8 cellular contexts compared by ENCODE assay signal in the genomic region with DNA sequence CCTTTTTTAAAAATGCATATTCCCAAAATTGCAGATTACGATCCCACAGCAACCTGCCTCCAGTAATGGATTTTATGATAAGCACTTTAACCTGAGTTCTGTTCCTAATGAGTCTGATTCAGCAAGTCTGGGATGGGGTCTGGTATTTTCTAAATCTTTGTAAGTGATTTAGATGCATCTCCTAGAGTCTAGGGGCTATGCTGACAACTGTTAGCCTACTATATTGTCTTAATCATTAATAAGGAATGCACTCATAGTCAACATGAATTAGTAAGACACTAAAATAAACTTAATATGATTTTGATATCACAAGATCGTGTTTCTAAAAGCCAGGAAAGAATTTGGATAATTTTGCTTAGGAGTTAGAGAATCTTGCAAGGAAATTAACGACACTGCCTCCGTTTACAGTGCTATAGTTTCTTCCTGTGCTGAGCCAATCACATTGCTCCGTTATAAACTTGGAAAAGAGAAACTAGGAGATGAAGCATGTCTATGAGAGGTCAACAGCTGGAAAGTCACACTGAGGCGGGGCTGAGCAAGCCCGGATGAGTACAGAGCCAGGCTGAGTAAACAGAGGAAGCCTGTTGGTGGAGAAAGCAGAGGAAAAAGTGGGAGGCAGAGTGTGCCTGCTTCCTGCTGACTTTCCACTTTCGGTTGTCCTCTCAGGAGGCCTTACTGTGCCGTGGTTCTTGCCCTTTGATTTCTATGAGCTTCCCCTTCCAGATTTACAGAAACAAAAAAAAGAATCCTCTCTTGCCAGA. TPM values are rescaled to one million over a fixed set of nuclear protein-coding genes. Genes with fewer than 3 reads are reported as not detected.
A peak's percentile ranks its signal among the peaks of the same experiment; 100 is the strongest.
DNase-seq lines count a peak whose midpoint lies in the region; ATAC-seq and TF ChIP-seq lines count a peak whose summit lies in the region.

No MANE protein-coding gene starts in this region.

- H4K20me1 ChIP-seq in MM.1S (ENCODE audit: insufficient read depth, low read length) = no peaks in the 10 kb centered on the region

- H3K4me3 ChIP-seq in MM.1S (ENCODE audit: low read length) (peak overlapping the region; percentile 22; the same call in 1 of the 2 replicates), adrenal gland (peak overlapping the region in 2 of 4 donors; percentile 3 to 35), left ventricle myocardium inferior (peak overlapping the region; percentile 51)

- no peaks in the 10 kb centered on the region for H3K9me2 ChIP-seq in MM.1S (replicated peaks; ENCODE audit: insufficient read depth, low read length)

- no peak overlapping the region for H2AFZ ChIP-seq in MM.1S (ENCODE audit: low read length)

- DNase-seq in AML-193 (lab: John Stamatoyannopoulos, UW) (peak; percentile 18 to 41), MM.1S (no peak), adrenal gland (peak; percentile 71 to 95 (median 87)), left ventricle myocardium inferior (peak; percentile 80), sciatic nerve (ENCODE audit: low spot score) (peak; percentile 79), NAMALWA (ENCODE audit: low spot score) (no peak)

- H3K36me3 ChIP-seq in MM.1S (replicated peaks; ENCODE audit: insufficient read depth, low read length) = no peaks in the 10 kb centered on the region
- H3K36me3 ChIP-seq in adrenal gland (replicated peaks in 1 of 2) = no peaks in the 10 kb centered on the region
- H3K36me3 ChIP-seq in left ventricle myocardium inferior = no peaks in the 10 kb centered on the region

- H3K9ac ChIP-seq in MM.1S (ENCODE audit: low read length) = peak overlapping the region; percentile 10; the same call in 1 of the 2 replicates

- H3K27me3 ChIP-seq in MM.1S (replicated peaks; ENCODE audit: insufficient read depth, low read length) = no peaks in the 10 kb centered on the region
- no peaks in the 10 kb centered on the region for H3K27me3 ChIP-seq in adrenal gland
- H3K27me3 ChIP-seq in left ventricle myocardium inferior (ENCODE audit: low read depth) = no peaks in the 10 kb centered on the region

- 11 to 20% (median 18%) methylated on average over 9 of the region's 9 CpGs for WGBS in adrenal gland, 4 donors

- H3K4me1 ChIP-seq in MM.1S (ENCODE audit: low read length) (peaks cover 62% of the 10 kb centered on the region), adrenal gland (replicated peaks in 1 of 2) (peaks cover 42 to 90% of the 10 kb centered on the region in 2 donors), left ventricle myocardium inferior (peaks cover 98% of the 10 kb centered on the region)

- intact Hi-C loops in adrenal gland (cut with DNase I) (no loop called here), left ventricle myocardium inferior (cut with micrococcal nuclease) (no loop called here), sciatic nerve (cut with DNase I) (no loop called here)

- peaks cover 28% of the 10 kb centered on the region for H3F3A ChIP-seq in MM.1S (ENCODE audit: insufficient read depth, low read length)

- TF ChIP-seq POLR2A in adrenal gland (IDR thresholded peaks at IDR 0.05) = peak in 1 of 2 donors; percentile 79

- H3K27ac ChIP-seq in MM.1S (ENCODE audit: low read length) (peak overlapping the region; percentile 42; the same call in 1 of the 2 replicates), adrenal gland (peak overlapping the region; percentile 42 to 99 (median 83)), left ventricle myocardium inferior (replicated peaks) (peak overlapping the region; percentile 99)

- H3K4me2 ChIP-seq in MM.1S (ENCODE audit: low read depth, low read length) = peak overlapping the region; percentile 57

- ATAC-seq in sciatic nerve (peak; percentile 95), HG03280 (IDR thresholded peaks at IDR 0.05; ENCODE audit: unreplicated experiment) (no peak), HG03432 (IDR thresholded peaks at IDR 0.05; ENCODE audit: unreplicated experiment) (no peak)

- no peak for TF ChIP-seq CTCF in MM.1S (IDR thresholded peaks at IDR 0.05; ENCODE audit: low read length)
- no peak for TF ChIP-seq CTCF in adrenal gland (IDR thresholded peaks at IDR 0.05)
- no peak for TF ChIP-seq CTCF in left ventricle myocardium inferior (IDR thresholded peaks at IDR 0.05; ENCODE audit: borderline replicate concordance)

- no peaks in the 10 kb centered on the region for H3K9me3 ChIP-seq in MM.1S (replicated peaks; ENCODE audit: insufficient read depth, low read length)
- H3K9me3 ChIP-seq in adrenal gland (replicated peaks in 1 of 3) = no peaks in the 10 kb centered on the region
- no peaks in the 10 kb centered on the region for H3K9me3 ChIP-seq in left ventricle myocardium inferior (replicated peaks)

- H3K79me2 ChIP-seq in MM.1S (ENCODE audit: low read length) = peaks cover 100% of the 10 kb centered on the region

RNA-seq across cellular contexts. Expression of a gene that starts 5.4 kb away (rescaled TPM):
- total RNA-seq in adrenal gland = 100 to 1,000 TPM; 119 to 179 (median 139) TPM
- polyA plus RNA-seq in adrenal gland = 100 to 1,000 TPM in 1 of 3 donors, 10 to 100 TPM in 2; 41.5 to 117 (median 82.9) TPM
- 87.4 TPM for total RNA-seq in left ventricle myocardium inferior
- 145 TPM for total RNA-seq in sciatic nerve

RNA-seq across cellular contexts. Expression of a gene that starts 43.3 kb away (rescaled TPM):
- 1 to 10 TPM; 2.8 to 8.0 (median 4.7) TPM for total RNA-seq in adrenal gland
- polyA plus RNA-seq in adrenal gland = 10 to 100 TPM in 1 of 3 donors, 1 to 10 TPM in 2; 6.9 to 23.8 (median 7.7) TPM
- 3.0 TPM for total RNA-seq in left ventricle myocardium inferior
- total RNA-seq in sciatic nerve = 2.5 TPM

RNA-seq across cellular contexts. Expression of a gene that starts 60.0 kb away (rescaled TPM):
- total RNA-seq in adrenal gland (10 to 100 TPM; 10.8 to 37.7 (median 22.8) TPM), left ventricle myocardium inferior (18.0 TPM), sciatic nerve (50.8 TPM)
- 10 to 100 TPM; 19.5 to 22.0 (median 21.6) TPM for polyA plus RNA-seq in adrenal gland

Comparison
In these comparisons a context has a peak if more than half of its experiments do, and no peak if none do; other contexts are left out.
1. DNase-seq: peak in AML-193 (2 of 2), adrenal gland (7 of 7), left ventricle myocardium inferior (single experiment) and sciatic nerve (single experiment); none in MM.1S (single experiment) and NAMALWA (single experiment).
2. H3K27ac ChIP-seq: peak in every context shown above with its lines; median percentile 99 in left ventricle myocardium inferior; 83 in adrenal gland; 42 in MM.1S.